In genomic region chr17:887842-888214, GRCh38 we compare ENCODE assay signal across 22 cellular contexts.
DNase-seq lines count a peak whose midpoint lies in the region; ATAC-seq and TF ChIP-seq lines count a peak whose summit lies in the region.
"Had no signal": no experiment of that assay in that cellular context is flagged by ENCODE, and none has a peak within 500 bp of the region (broad histone marks: within the 10 kb centered on the region; RNA-seq: fewer than 3 reads in every experiment).

No MANE protein-coding gene starts in this region.

- H3K4me1 ChIP-seq in Karpas-422 (ENCODE audit: low read length) (peaks cover 14% of the 10 kb centered on the region), colonic mucosa (no peaks in the 10 kb centered on the region), stomach (peaks cover 9 to 63% (median 32%) of the 10 kb centered on the region in 4 donors), adrenal gland (replicated peaks in 1 of 2) (peaks cover 3 to 14% of the 10 kb centered on the region in 2 donors)

- no peaks in the 10 kb centered on the region for H4K20me1 ChIP-seq in Karpas-422 (ENCODE audit: insufficient read depth, low read depth, low read length)

- no peaks in the 10 kb centered on the region for H3K79me2 ChIP-seq in Karpas-422 (ENCODE audit: low read length)

- no peak overlapping the region for H3K4me2 ChIP-seq in Karpas-422 (ENCODE audit: low read depth, low read length, poor library complexity, severe bottlenecking)
- H3K4me2 ChIP-seq: PC-9 had no signal

- TF ChIP-seq CTCF in colonic mucosa (IDR thresholded peaks at IDR 0.05): no peak
- TF ChIP-seq CTCF in nephron (IDR thresholded peaks at IDR 0.05; ENCODE audit: unreplicated experiment in 3 of 3): no peak
- TF ChIP-seq CTCF in stomach (IDR thresholded peaks at IDR 0.05): no peak
- no peak for TF ChIP-seq CTCF in adrenal gland (IDR thresholded peaks at IDR 0.05)

- TF ChIP-seq POLR2A in stomach (IDR thresholded peaks at IDR 0.05) (no peak), adrenal gland (IDR thresholded peaks at IDR 0.05) (no peak)

- H3K9me2 ChIP-seq in Karpas-422 (replicated peaks; ENCODE audit: insufficient read depth, low read length): no peaks in the 10 kb centered on the region

- H3K9me3 Mint-ChIP-seq in nephron: no peaks in the 10 kb centered on the region
- H3K9me3 Mint-ChIP-seq in stimulated activated naive B cell treated with anti-CD40 and anti-IgM and Interleukin-4, amounts not matched to agents 10 μg/mL and 1 μg/mL and 100 μg/mL, for 72 hours: no peaks in the 10 kb centered on the region
- H3K9me3 Mint-ChIP-seq: CD4-positive, alpha-beta memory T cell; stimulated activated effector memory CD8-positive, alpha-beta T cell treated with anti-CD3 and anti-CD28 coated beads, Interleukin-12 subunit alpha, Interleukin-12 subunit beta, amount 100 ng/mL, for 72 hours; T-helper 1 cell treated with Interleukin-12 subunit alpha and Interleukin-12 subunit beta and Interleukin-4 antibody, amounts not matched to agents 30 μg/mL and 1 μg/mL, for 36 hours had no signal

- H3K36me3 ChIP-seq in Karpas-422 (ENCODE audit: insufficient read depth, low read length): no peaks in the 10 kb centered on the region
- H3K36me3 ChIP-seq in colonic mucosa: no peaks in the 10 kb centered on the region
- H3K36me3 ChIP-seq in stomach: no peaks in the 10 kb centered on the region
- H3K36me3 ChIP-seq in adrenal gland (replicated peaks in 1 of 2): no peaks in the 10 kb centered on the region
- H3K36me3 ChIP-seq: SJSA1, tibial nerve had no signal

- intact Hi-C loops in colonic mucosa (cut with DNase I) (no loop called here), stomach (cut with DNase I; ENCODE audit: low total_unique reads) (no loop called here), adrenal gland (cut with DNase I) (no loop called here)

- no peak for ATAC-seq in stimulated activated naive B cell treated with anti-CD40 and anti-IgM and Interleukin-4, amounts not matched to agents 10 μg/mL and 1 μg/mL and 100 μg/mL, for 72 hours (replicated peaks)
- ATAC-seq: left cardiac atrium; stimulated activated effector memory CD8-positive, alpha-beta T cell treated with anti-CD3 and anti-CD28 coated beads, Interleukin-12 subunit alpha, Interleukin-12 subunit beta, amount 100 ng/mL, for 72 hours had no signal

- H3K36me3 Mint-ChIP-seq in nephron (ENCODE audit: low read depth): peaks cover 7% of the 10 kb centered on the region
- no peaks in the 10 kb centered on the region for H3K36me3 Mint-ChIP-seq in stimulated activated naive B cell treated with anti-CD40 and anti-IgM and Interleukin-4, amounts not matched to agents 10 μg/mL and 1 μg/mL and 100 μg/mL, for 72 hours
- H3K36me3 Mint-ChIP-seq: CD4-positive, alpha-beta memory T cell; stimulated activated effector memory CD8-positive, alpha-beta T cell treated with anti-CD3 and anti-CD28 coated beads, Interleukin-12 subunit alpha, Interleukin-12 subunit beta, amount 100 ng/mL, for 72 hours had no signal

- no peak overlapping the region for H2AFZ ChIP-seq in Karpas-422 (ENCODE audit: low read length)
- H2AFZ ChIP-seq: PC-9 had no signal

- 58 to 85% (median 66%) methylated on average over 13 of the region's 13 CpGs for WGBS in stomach, 5 donors
- WGBS in adrenal gland, 4 donors: 79 to 85% (median 83%) methylated on average over 13 of the region's 13 CpGs

- H3K9ac ChIP-seq in Karpas-422 (ENCODE audit: low read length) (no peak overlapping the region), colonic mucosa (ENCODE audit: low read depth in 2 of 2, low read length in 2 of 2) (no peak overlapping the region)

- H3K27ac Mint-ChIP-seq in nephron: peak overlapping the region; percentile 34 to 80 (median 66)
- no peak overlapping the region for H3K27ac Mint-ChIP-seq in stimulated activated naive B cell treated with anti-CD40 and anti-IgM and Interleukin-4, amounts not matched to agents 10 μg/mL and 1 μg/mL and 100 μg/mL, for 72 hours
- H3K27ac Mint-ChIP-seq: CD4-positive, alpha-beta memory T cell; stimulated activated effector memory CD8-positive, alpha-beta T cell treated with anti-CD3 and anti-CD28 coated beads, Interleukin-12 subunit alpha, Interleukin-12 subunit beta, amount 100 ng/mL, for 72 hours; T-helper 1 cell treated with Interleukin-12 subunit alpha and Interleukin-12 subunit beta and Interleukin-4 antibody, amounts not matched to agents 30 μg/mL and 1 μg/mL, for 36 hours had no signal

- peak overlapping the region in 1 of 3 experiments; percentile 46 for H3K4me3 Mint-ChIP-seq in nephron
- no peak overlapping the region for H3K4me3 Mint-ChIP-seq in stimulated activated naive B cell treated with anti-CD40 and anti-IgM and Interleukin-4, amounts not matched to agents 10 μg/mL and 1 μg/mL and 100 μg/mL, for 72 hours
- H3K4me3 Mint-ChIP-seq: CD4-positive, alpha-beta memory T cell; stimulated activated effector memory CD8-positive, alpha-beta T cell treated with anti-CD3 and anti-CD28 coated beads, Interleukin-12 subunit alpha, Interleukin-12 subunit beta, amount 100 ng/mL, for 72 hours; T-helper 1 cell treated with Interleukin-12 subunit alpha and Interleukin-12 subunit beta and Interleukin-4 antibody, amounts not matched to agents 30 μg/mL and 1 μg/mL, for 36 hours had no signal

- peaks cover 72% of the 10 kb centered on the region for H3K4me1 Mint-ChIP-seq in nephron
- no peaks in the 10 kb centered on the region for H3K4me1 Mint-ChIP-seq in stimulated activated naive B cell treated with anti-CD40 and anti-IgM and Interleukin-4, amounts not matched to agents 10 μg/mL and 1 μg/mL and 100 μg/mL, for 72 hours

- no peak overlapping the region for H3K27ac ChIP-seq in Karpas-422 (ENCODE audit: low read length)
- peak overlapping the region; percentile 22 for H3K27ac ChIP-seq in colonic mucosa
- peak overlapping the region in 4 of 5 donors; percentile 58 to 90 (median 69) for H3K27ac ChIP-seq in stomach
- H3K27ac ChIP-seq in adrenal gland: no peak overlapping the region
- H3K27ac ChIP-seq: PC-9, SJSA1 had no signal

- no peaks in the 10 kb centered on the region for H3K27me3 Mint-ChIP-seq in nephron (ENCODE audit: low read depth)
- peaks cover 4 to 30% of the 10 kb centered on the region in 2 donors for H3K27me3 Mint-ChIP-seq in stimulated activated naive B cell treated with anti-CD40 and anti-IgM and Interleukin-4, amounts not matched to agents 10 μg/mL and 1 μg/mL and 100 μg/mL, for 72 hours

- H3K9me3 ChIP-seq in Karpas-422 (ENCODE audit: low read length): no peaks in the 10 kb centered on the region
- no peaks in the 10 kb centered on the region for H3K9me3 ChIP-seq in colonic mucosa
- no peaks in the 10 kb centered on the region for H3K9me3 ChIP-seq in stomach
- no peaks in the 10 kb centered on the region for H3K9me3 ChIP-seq in adrenal gland (replicated peaks in 1 of 3)
- H3K9me3 ChIP-seq: SJSA1, tibial nerve had no signal

- H3K27me3 ChIP-seq in Karpas-422 (ENCODE audit: low read length): no peaks in the 10 kb centered on the region
- no peaks in the 10 kb centered on the region for H3K27me3 ChIP-seq in colonic mucosa
- H3K27me3 ChIP-seq in stomach: no peaks in the 10 kb centered on the region
- H3K27me3 ChIP-seq in adrenal gland: no peaks in the 10 kb centered on the region
- H3K27me3 ChIP-seq: SJSA1, tibial nerve had no signal

- DNase-seq in Karpas-422 (peak; percentile 27), colonic mucosa (no peak), stomach (no peak), adrenal gland (no peak), activated gamma-delta T cell (lab: John Stamatoyannopoulos, UW) (no peak)
- DNase-seq in stimulated activated naive CD4-positive, alpha-beta T cell treated with Interleukin-2 at 50 U/mL for 16 hours (lab: John Stamatoyannopoulos, UW): no peak
- DNase-seq in stimulated activated naive B cell treated with anti-CD40 and anti-IgM and Interleukin-4, amounts not matched to agents 10 μg/mL and 1 μg/mL and 100 μg/mL, for 72 hours: no peak
- DNase-seq: activated CD8-positive, alpha-beta memory T cell treated with anti-CD3 and anti-CD28 coated beads, Interleukin-2, amount 50 U/mL, for 48 hours; activated effector memory CD4-positive, alpha-beta T cell treated with Interleukin-2 at 50 U/mL for 16 hours; CD4-positive, alpha-beta memory T cell; DMS79; erythroblast; left cardiac atrium; midbrain; NCI-H1048; NCI-H2081; PC-9 had no signal

- no peak for TF ChIP-seq EP300 in stomach (IDR thresholded peaks at IDR 0.05)

- H3K4me3 ChIP-seq in Karpas-422 (ENCODE audit: low read length): no peak overlapping the region
- no peak overlapping the region for H3K4me3 ChIP-seq in colonic mucosa
- H3K4me3 ChIP-seq in stomach: no peak overlapping the region
- H3K4me3 ChIP-seq in adrenal gland: no peak overlapping the region
- H3K4me3 ChIP-seq: PC-9, SJSA1, tibial nerve had no signal

Comparison
In these comparisons a context has a peak if more than half of its experiments do, and no peak if none do; other contexts are left out.
1. H3K27ac ChIP-seq: peak in colonic mucosa (single experiment) and stomach (4 of 5); none in Karpas-422 (single experiment) and adrenal gland (0 of 5).